In the genomic region with DNA sequence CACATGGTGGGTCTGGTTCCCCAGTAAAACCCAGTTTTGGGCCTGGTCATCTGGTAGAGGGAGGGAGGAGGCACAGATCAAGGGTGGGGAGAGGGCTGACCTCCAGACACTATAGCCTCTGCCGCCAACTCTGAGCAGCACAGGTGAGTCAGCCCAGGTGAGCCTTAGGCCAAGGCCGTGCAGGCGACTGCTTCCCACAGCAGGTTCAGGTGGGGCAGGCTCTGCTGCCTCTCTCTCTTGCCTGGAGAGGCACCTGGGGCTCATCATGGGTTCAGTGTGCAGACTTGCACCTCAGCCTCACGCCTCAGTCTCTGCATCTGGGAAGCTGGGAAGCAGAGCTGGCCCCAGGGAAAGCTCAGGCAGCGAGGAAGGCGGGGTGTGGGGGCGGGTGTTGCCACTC, we compare ENCODE assay signal across 19 cellular contexts. TPM values are rescaled to one million over a fixed set of nuclear protein-coding genes. Genes with fewer than 3 reads are reported as not detected.
DNase-seq lines count a peak whose midpoint lies in the region; ATAC-seq and TF ChIP-seq lines count a peak whose summit lies in the region.
"Had no signal": no experiment of that assay in that cellular context is flagged by ENCODE, and none has a peak within 500 bp of the region (broad histone marks: within the 10 kb centered on the region; RNA-seq: fewer than 3 reads in every experiment).

No MANE protein-coding gene starts in this region.

- peaks cover 14% of the 10 kb centered on the region for H3K27me3 Mint-ChIP-seq in H9 (ENCODE audit: low read depth)
- peaks cover 30% of the 10 kb centered on the region for H3K27me3 Mint-ChIP-seq in WTC11 (ENCODE audit: low read depth)
- no peaks in the 10 kb centered on the region for H3K27me3 Mint-ChIP-seq in stimulated activated naive CD8-positive, alpha-beta T cell treated with anti-CD3 and anti-CD28 coated beads, Interleukin-15, amount 100 ng/mL, for 72 hours
- peaks cover 21% of the 10 kb centered on the region for H3K27me3 Mint-ChIP-seq in activated naive CD4-positive, alpha-beta T cell treated with anti-CD3 and anti-CD28 coated beads, Interleukin-2, amount 10 ng/mL, durations not matched to agents 7 days and 5 days
- H3K27me3 Mint-ChIP-seq: IgD-negative memory B cell had no signal

- H3K14ac ChIP-seq in H9 (ENCODE audit: insufficient read depth, low read length): no peak overlapping the region; the same call in 1 of the 2 replicates

- H2BK12ac ChIP-seq in H9 (ENCODE audit: insufficient read length, low read depth, low read length): no peak overlapping the region

- peaks cover 0 to 6% (median 5%) of the 10 kb centered on the region in 3 experiments; a peak in 4 of 7 replicates for H3K36me3 Mint-ChIP-seq in H9 (ENCODE audit: insufficient read depth in 1 of 3, low read depth in 3 of 3)
- H3K36me3 Mint-ChIP-seq in WTC11: peaks cover 6% of the 10 kb centered on the region
- no peaks in the 10 kb centered on the region for H3K36me3 Mint-ChIP-seq in activated naive CD4-positive, alpha-beta T cell treated with anti-CD3 and anti-CD28 coated beads, Interleukin-2, amount 10 ng/mL, durations not matched to agents 7 days and 5 days
- H3K36me3 Mint-ChIP-seq: CD8-positive, alpha-beta memory T cell; IgD-negative memory B cell had no signal

- no peak overlapping the region for H3K9ac ChIP-seq in H9 (ENCODE audit: extremely low read depth, insufficient read length, low read length)
- H3K9ac ChIP-seq: BLaER1 treated with 17β-estradiol and CSF1 and Interleukin-3, amounts not matched to agents 10 nM and 100 nM had no signal

- no peak overlapping the region for H2AK5ac ChIP-seq in H9 (ENCODE audit: insufficient read length, low read length)

- H3K4me1 Mint-ChIP-seq in H9: peaks cover 9 to 11% of the 10 kb centered on the region in 2 experiments; a peak in 2 of 4 replicates
- H3K4me1 Mint-ChIP-seq in WTC11: peaks cover 17% of the 10 kb centered on the region
- H3K4me1 Mint-ChIP-seq in stimulated activated naive CD8-positive, alpha-beta T cell treated with anti-CD3 and anti-CD28 coated beads, Interleukin-15, amount 100 ng/mL, for 72 hours: no peaks in the 10 kb centered on the region
- H3K4me1 Mint-ChIP-seq in activated naive CD4-positive, alpha-beta T cell treated with anti-CD3 and anti-CD28 coated beads, Interleukin-2, amount 10 ng/mL, durations not matched to agents 7 days and 5 days: no peaks in the 10 kb centered on the region
- H3K4me1 Mint-ChIP-seq: CD8-positive, alpha-beta memory T cell; IgD-negative memory B cell had no signal

- H4K8ac ChIP-seq in H9 (replicated peaks; ENCODE audit: insufficient read length, low read depth, low read length): no peak overlapping the region

- H2BK5ac ChIP-seq in H9 (ENCODE audit: insufficient read length, low read length): no peak overlapping the region

- intact Hi-C loops in mucosa of descending colon (cut with DNase I, micrococcal nuclease): no loop called here

- no peak overlapping the region for H2AFZ ChIP-seq in H9 (ENCODE audit: low read length)

- POLR2A ChIA-PET in WTC11 (lab: Charles Lee): no interaction called here

- H3K27ac Mint-ChIP-seq in H9: no peak overlapping the region
- no peak overlapping the region for H3K27ac Mint-ChIP-seq in WTC11
- H3K27ac Mint-ChIP-seq in stimulated activated naive CD8-positive, alpha-beta T cell treated with anti-CD3 and anti-CD28 coated beads, Interleukin-15, amount 100 ng/mL, for 72 hours: no peak overlapping the region
- no peak overlapping the region for H3K27ac Mint-ChIP-seq in activated naive CD4-positive, alpha-beta T cell treated with anti-CD3 and anti-CD28 coated beads, Interleukin-2, amount 10 ng/mL, durations not matched to agents 7 days and 5 days
- H3K27ac Mint-ChIP-seq: HFFc6, IgD-negative memory B cell had no signal

- H3K56ac ChIP-seq in H9 (ENCODE audit: insufficient read length, low read depth, low read length): no peak overlapping the region

- no peak overlapping the region for H4K5ac ChIP-seq in H9 (ENCODE audit: insufficient read length, low read depth, low read length)

- H3K18ac ChIP-seq in H9 (ENCODE audit: insufficient read length, low read depth, low read length): no peak overlapping the region

- H3K27ac ChIP-seq in H9 (ENCODE audit: insufficient read length, low read depth, low read length) (no peak overlapping the region), esophagus (ENCODE audit: low read depth in 2 of 2, low read length in 1 of 2) (peak overlapping the region; percentile 22 to 81)
- H3K27ac ChIP-seq: BLaER1 treated with 17β-estradiol and CSF1 and Interleukin-3, amounts not matched to agents 10 nM and 100 nM; SJSA1 had no signal

- TF ChIP-seq CTCF in H9 (conservative IDR thresholded peaks at IDR 0.05) (no peak), WTC11 (IDR thresholded peaks at IDR 0.05) (no peak), mucosa of descending colon (IDR thresholded peaks at IDR 0.05) (no peak)

- H2BK20ac ChIP-seq in H9 (ENCODE audit: low read depth, low read length, poor library complexity, severe bottlenecking): no peak overlapping the region

- H3K4ac ChIP-seq in H9 (ENCODE audit: low read depth, low read length): no peak overlapping the region

- H3K23ac ChIP-seq in H9 (ENCODE audit: insufficient read length, low read depth, low read length): no peak overlapping the region

- H4K91ac ChIP-seq in H9 (ENCODE audit: insufficient read length, low read depth, low read length): no peak overlapping the region

- DNase-seq in H9: peak; percentile 57
- no peak for DNase-seq in WTC11 (ENCODE audit: low spot score)
- no peak for DNase-seq in mucosa of descending colon
- no peak for DNase-seq in DMS 273 (lab: John Stamatoyannopoulos, UW; ENCODE audit: unreplicated experiment)
- no peak for DNase-seq in stimulated activated naive CD8-positive, alpha-beta T cell treated with anti-CD3 and anti-CD28 coated beads, Interleukin-15, amount 100 ng/mL, for 72 hours
- no peak for DNase-seq in NCI-H187 treated with DMSO at 0.1 percent for 48 hours (lab: John Stamatoyannopoulos, UW)
- DNase-seq in activated naive CD4-positive, alpha-beta T cell treated with anti-CD3 and anti-CD28 coated beads, Interleukin-2, amount 10 ng/mL, durations not matched to agents 7 days and 5 days: no peak
- DNase-seq: CD8-positive, alpha-beta memory T cell; GF-D8; GOT3; HFFc6; Kasumi-1; NCI-H1105; NCI-H187; NCI-H526 treated with DMSO at 0.1 percent for 48 hours had no signal

- no peak overlapping the region for H2BK15ac ChIP-seq in H9 (ENCODE audit: low read depth, low read length)

- H3K9me3 ChIP-seq in H9 (ENCODE audit: control insufficient read depth, low read depth, low read length): no peaks in the 10 kb centered on the region
- no peaks in the 10 kb centered on the region for H3K9me3 ChIP-seq in esophagus (ENCODE audit: control insufficient read depth in 2 of 2, insufficient read depth in 1 of 2, low read depth in 1 of 2, low read length in 1 of 2)
- H3K9me3 ChIP-seq in mucosa of descending colon: no peaks in the 10 kb centered on the region
- H3K9me3 ChIP-seq: BLaER1 treated with 17β-estradiol and CSF1 and Interleukin-3, amounts not matched to agents 10 nM and 100 nM; SJSA1 had no signal

- no peaks in the 10 kb centered on the region for H3K23me2 ChIP-seq in H9 (ENCODE audit: insufficient read length, low read depth, low read length, poor library complexity, severe bottlenecking)

- peaks cover 0 to 2% of the 10 kb centered on the region in 2 donors for H3K36me3 ChIP-seq in esophagus (ENCODE audit: control insufficient read depth in 2 of 2, insufficient read depth in 2 of 2, low read length in 1 of 2)
- no peaks in the 10 kb centered on the region for H3K36me3 ChIP-seq in mucosa of descending colon (ENCODE audit: low read depth)
- H3K36me3 ChIP-seq: BLaER1 treated with 17β-estradiol and CSF1 and Interleukin-3, amounts not matched to agents 10 nM and 100 nM; SJSA1 had no signal

- H3T11ph ChIP-seq in H9 (ENCODE audit: low read length): no peak overlapping the region

- H3K4me2 ChIP-seq in H9 (ENCODE audit: insufficient read depth, insufficient read length, low read length): no peak overlapping the region
- H3K4me2 ChIP-seq: BLaER1 treated with 17β-estradiol and CSF1 and Interleukin-3, amounts not matched to agents 10 nM and 100 nM had no signal

- H3K4me3 ChIP-seq in esophagus (ENCODE audit: low read depth in 1 of 2, low read length in 2 of 2) (no peak overlapping the region), mucosa of descending colon (no peak overlapping the region)
- H3K4me3 ChIP-seq: BLaER1 treated with 17β-estradiol and CSF1 and Interleukin-3, amounts not matched to agents 10 nM and 100 nM; SJSA1 had no signal

- no peaks in the 10 kb centered on the region for H3K4me1 ChIP-seq in H9 (ENCODE audit: insufficient read depth, low read length)
- peaks cover 0 to 12% of the 10 kb centered on the region in 2 donors for H3K4me1 ChIP-seq in esophagus (ENCODE audit: control insufficient read depth in 2 of 2, insufficient read depth in 2 of 2, low read length in 1 of 2)
- peaks cover 3% of the 10 kb centered on the region for H3K4me1 ChIP-seq in mucosa of descending colon (ENCODE audit: low read depth)
- H3K4me1 ChIP-seq: BLaER1 treated with 17β-estradiol and CSF1 and Interleukin-3, amounts not matched to agents 10 nM and 100 nM; SJSA1 had no signal

- H3K79me2 ChIP-seq in H9 (ENCODE audit: insufficient read depth, low read length): no peaks in the 10 kb centered on the region

- H3K4me3 Mint-ChIP-seq in H9 (no peak overlapping the region), WTC11 (no peak overlapping the region)
- no peak overlapping the region for H3K4me3 Mint-ChIP-seq in stimulated activated naive CD8-positive, alpha-beta T cell treated with anti-CD3 and anti-CD28 coated beads, Interleukin-15, amount 100 ng/mL, for 72 hours
- no peak overlapping the region for H3K4me3 Mint-ChIP-seq in activated naive CD4-positive, alpha-beta T cell treated with anti-CD3 and anti-CD28 coated beads, Interleukin-2, amount 10 ng/mL, durations not matched to agents 7 days and 5 days
- H3K4me3 Mint-ChIP-seq: CD8-positive, alpha-beta memory T cell; HFFc6; IgD-negative memory B cell had no signal

- WGBS in H9 (ENCODE audit: extremely low coverage, insufficient read length, low lambda C conversion rate): no CpG with 5 or more reads among the region's 7 CpGs
- 58 to 59% methylated on average over 7 of the region's 7 CpGs for WGBS in esophagus, 2 donors

- CTCF ChIA-PET in WTC11 (lab: Charles Lee): interaction anchor here (0.6 to 0.9 kb wide), 2 partner anchors 20 to 48 kb away, joined by 3 read pairs; no protein-coding TSS in a partner anchor
- CTCF ChIA-PET in activated naive CD4-positive, alpha-beta T cell treated with anti-CD3 and anti-CD28 coated beads, Interleukin-2, amount 10 ng/mL, durations not matched to agents 7 days and 5 days (lab: Charles Lee): no interaction called here

- no peaks in the 10 kb centered on the region for H4K20me1 ChIP-seq in H9 (ENCODE audit: control insufficient read depth, insufficient read depth, insufficient read length)
- H4K20me1 ChIP-seq: BLaER1 treated with 17β-estradiol and CSF1 and Interleukin-3, amounts not matched to agents 10 nM and 100 nM had no signal

- ATAC-seq in WTC11 (0 out of 2 replicates have a peak, but pooled peaks have one; percentile 9), mucosa of descending colon (peak; percentile 58)
- ATAC-seq in stimulated activated naive CD8-positive, alpha-beta T cell treated with anti-CD3 and anti-CD28 coated beads, Interleukin-15, amount 100 ng/mL, for 72 hours: no peak

- H2BK120ac ChIP-seq in H9 (ENCODE audit: low read depth, low read length, poor library complexity, severe bottlenecking): no peak overlapping the region

- H3K79me1 ChIP-seq in H9 (ENCODE audit: insufficient read depth, low read depth, low read length, poor library complexity, severe bottlenecking): no peaks in the 10 kb centered on the region

- H3K27me3 ChIP-seq in H9 (ENCODE audit: insufficient read depth, low read length): no peaks in the 10 kb centered on the region; the same call in 1 of the 2 replicates
- H3K27me3 ChIP-seq in esophagus (ENCODE audit: control insufficient read depth in 1 of 2, insufficient read depth in 2 of 2, low read length in 2 of 2): no peaks in the 10 kb centered on the region
- H3K27me3 ChIP-seq: BLaER1 treated with 17β-estradiol and CSF1 and Interleukin-3, amounts not matched to agents 10 nM and 100 nM; SJSA1 had no signal

- H3K9me3 Mint-ChIP-seq in H9 (no peaks in the 10 kb centered on the region), WTC11 (no peaks in the 10 kb centered on the region)
- no peaks in the 10 kb centered on the region for H3K9me3 Mint-ChIP-seq in stimulated activated naive CD8-positive, alpha-beta T cell treated with anti-CD3 and anti-CD28 coated beads, Interleukin-15, amount 100 ng/mL, for 72 hours
- H3K9me3 Mint-ChIP-seq in activated naive CD4-positive, alpha-beta T cell treated with anti-CD3 and anti-CD28 coated beads, Interleukin-2, amount 10 ng/mL, durations not matched to agents 7 days and 5 days: no peaks in the 10 kb centered on the region
- H3K9me3 Mint-ChIP-seq: CD8-positive, alpha-beta memory T cell; HFFc6; IgD-negative memory B cell had no signal

RNA-seq across cellular contexts. Expression of a gene that starts 37.8 kb away (rescaled TPM):
- 4.2 and 4.4 TPM in 2 replicates for total RNA-seq in H9 (2021)
- total RNA-seq in WTC11 (2021): 6.0 to 8.8 TPM (median 7.5 TPM) in 3 replicates
- 10 to 100 TPM; 22.9 to 32.7 TPM for polyA plus RNA-seq in esophagus
- 1 to 10 TPM; 1.2 to 2.2 (median 1.8) TPM for total RNA-seq in mucosa of descending colon
- total RNA-seq: CD8-positive, alpha-beta memory T cell had no signal
- polyA plus RNA-seq: CD8-positive, alpha-beta memory T cell; IgD-negative memory B cell had no signal
